15 cellular contexts compared by ENCODE assay signal in genomic region chr1:92915547-92915946, GRCh38. TPM values are rescaled to one million over a fixed set of nuclear protein-coding genes. Genes with fewer than 3 reads are reported as not detected.
A peak's percentile ranks its signal among the peaks of the same experiment; 100 is the strongest.
DNase-seq lines count a peak whose midpoint lies in the region; ATAC-seq, FAIRE-seq and TF ChIP-seq lines count a peak whose summit lies in the region.
"Had no signal": no experiment of that assay in that cellular context is flagged by ENCODE, and none has a peak within 500 bp of the region (broad histone marks: within the 10 kb centered on the region; RNA-seq: fewer than 3 reads in every experiment).

No MANE protein-coding gene starts in this region.

- H4K20me1 ChIP-seq in IMR-90 (ENCODE audit: insufficient read depth, low read length): no peaks in the 10 kb centered on the region
- H4K20me1 ChIP-seq: BLaER1 had no signal

- H3K27ac ChIP-seq in A549 (no peak overlapping the region), IMR-90 (ENCODE audit: insufficient read depth, low read length) (peak overlapping the region; percentile 58; the same call in 1 of the 2 replicates)
- H3K27ac ChIP-seq: 22Rv1, BLaER1, KMS-11 had no signal

- no peak overlapping the region for H2AK5ac ChIP-seq in IMR-90 (ENCODE audit: low read depth, low read length)

- H4K91ac ChIP-seq in IMR-90 (ENCODE audit: insufficient read depth, low read depth, low read length): no peak overlapping the region

- peaks cover 40% of the 10 kb centered on the region for H3K4me1 Mint-ChIP-seq in memory B cell
- H3K4me1 Mint-ChIP-seq in activated CD4-positive, alpha-beta memory T cell treated with anti-CD3 and anti-CD28 coated beads for 36 hours (ENCODE audit: low read depth): peaks cover 9% of the 10 kb centered on the region

- H3K27me3 ChIP-seq in IMR-90 (ENCODE audit: control insufficient read depth, insufficient read depth, low read length): no peaks in the 10 kb centered on the region
- H3K27me3 ChIP-seq: BLaER1 had no signal

- H2AFZ ChIP-seq in IMR-90 (replicated peaks; ENCODE audit: low read length, poor library complexity): no peak overlapping the region
- H2AFZ ChIP-seq: GM23338 had no signal

- peak overlapping the region; percentile 1; the same call in 1 of the 2 replicates for H3K4ac ChIP-seq in IMR-90 (ENCODE audit: low read depth, low read length)

- TF ChIP-seq RAD21 in A549 (conservative IDR thresholded peaks at IDR 0.05 in 1 of 2, IDR thresholded peaks at IDR 0.05 in 1 of 2): no peak
- no peak for TF ChIP-seq RAD21 in IMR-90 (IDR thresholded peaks at IDR 0.05; ENCODE audit: low read length)

- H3K4me2 ChIP-seq in A549 (0 out of 3 replicates have a peak overlapping the region, but pooled peaks have one; percentile 20), IMR-90 (ENCODE audit: low read depth, low read length) (peak overlapping the region; percentile 7; the same call in 1 of the 2 replicates)
- H3K4me2 ChIP-seq: BLaER1, GM23338, KMS-11 had no signal

- peak overlapping the region; percentile 16; the same call in 1 of the 2 replicates for H2BK20ac ChIP-seq in IMR-90 (ENCODE audit: low read depth, low read length)

- no peak for FAIRE-seq in A549 (lab: Jason Lieb, UNC)

- H3K9me3 Mint-ChIP-seq in memory B cell: peaks cover 6% of the 10 kb centered on the region
- H3K9me3 Mint-ChIP-seq in activated CD4-positive, alpha-beta memory T cell treated with anti-CD3 and anti-CD28 coated beads for 36 hours: peaks cover 4% of the 10 kb centered on the region

- in situ Hi-C loops in IMR-90 (cut with MboI; ENCODE audit: low sequenced_read_pairs): no loop called here

- no peak overlapping the region for H2AK9ac ChIP-seq in IMR-90 (replicated peaks; ENCODE audit: low read depth, low read length, poor library complexity)

- TF ChIP-seq CTCF in A549 (IDR thresholded peaks at IDR 0.05) (no peak), IMR-90 (conservative IDR thresholded peaks at IDR 0.05; ENCODE audit: low read depth, low read length) (no peak)

- no peak overlapping the region for H3K23ac ChIP-seq in IMR-90 (ENCODE audit: low read depth, low read length)

- no peak overlapping the region for H3K56ac ChIP-seq in IMR-90 (ENCODE audit: extremely low read depth, insufficient read depth, low read length)

- no peak overlapping the region; the same call in 2 of the 3 replicates for H2BK15ac ChIP-seq in IMR-90 (ENCODE audit: low read depth, low read length)

- DNase-seq in A549 (ENCODE audit: low read depth in 1 of 2, low spot score in 1 of 2) (no peak), IMR-90 (no peak), left lobe of liver (ENCODE audit: low spot score) (no peak), memory B cell (ENCODE audit: low spot score in 2 of 2) (no peak), left ventricle myocardium superior (no peak)
- DNase-seq in activated CD4-positive, alpha-beta memory T cell treated with anti-CD3 and anti-CD28 coated beads for 36 hours: no peak
- DNase-seq: AML-193, DMS53, H7 had no signal

- no peak for ATAC-seq in A549
- ATAC-seq in IMR-90 (ENCODE audit: low read depth): peak; percentile 18; the same call in 1 of the 2 replicates
- peak; percentile 52 for ATAC-seq in left lobe of liver
- no peak for ATAC-seq in memory B cell (ENCODE audit: low read depth)
- ATAC-seq in left ventricle myocardium superior: no peak
- no peak for ATAC-seq in HG02623 (IDR thresholded peaks at IDR 0.05; ENCODE audit: unreplicated experiment)
- no peak for ATAC-seq in HG02798 (IDR thresholded peaks at IDR 0.05; ENCODE audit: poor library complexity, unreplicated experiment)
- ATAC-seq: GM23338 had no signal

- intact Hi-C loops in IMR-90 (cut with micrococcal nuclease): loop anchor here (5.0 kb wide), 1 partner anchor 37 kb away; no protein-coding TSS in a partner anchor
- intact Hi-C loops in left ventricle myocardium superior (cut with micrococcal nuclease): no loop called here
- intact Hi-C loops in activated CD4-positive, alpha-beta memory T cell treated with anti-CD3 and anti-CD28 coated beads for 36 hours (cut with micrococcal nuclease): no loop called here

- H3K27me3 Mint-ChIP-seq in memory B cell: no peaks in the 10 kb centered on the region
- no peaks in the 10 kb centered on the region for H3K27me3 Mint-ChIP-seq in activated CD4-positive, alpha-beta memory T cell treated with anti-CD3 and anti-CD28 coated beads for 36 hours

- no peak overlapping the region for H3K9ac ChIP-seq in IMR-90 (ENCODE audit: low read depth, low read length)
- H3K9ac ChIP-seq: BLaER1, KMS-11 had no signal

- no peak overlapping the region; a peak in 2 of 4 replicates for H4K8ac ChIP-seq in IMR-90 (ENCODE audit: low read depth in 2 of 2, low read length in 2 of 2)

- peaks cover 2 to 20% of the 10 kb centered on the region in 2 experiments; a peak in 2 of 4 replicates for H3K79me1 ChIP-seq in IMR-90 (ENCODE audit: low read depth in 1 of 2, low read length in 2 of 2)

- no peak overlapping the region for H3K4me3 Mint-ChIP-seq in memory B cell
- H3K4me3 Mint-ChIP-seq in activated CD4-positive, alpha-beta memory T cell treated with anti-CD3 and anti-CD28 coated beads for 36 hours: no peak overlapping the region
- H3K4me3 Mint-ChIP-seq: GM23338 had no signal

- H3K9me3 ChIP-seq in A549: no peaks in the 10 kb centered on the region
- H3K9me3 ChIP-seq in IMR-90 (ENCODE audit: control insufficient read depth, insufficient read depth, low read length): no peaks in the 10 kb centered on the region
- H3K9me3 ChIP-seq: BLaER1 had no signal

- no peak for TF ChIP-seq EP300 in A549 (IDR thresholded peaks at IDR 0.05)

- H3K4me1 ChIP-seq in A549 (peaks cover 31% of the 10 kb centered on the region), IMR-90 (ENCODE audit: control insufficient read depth, insufficient read depth, low read length) (peaks cover 14% of the 10 kb centered on the region)
- H3K4me1 ChIP-seq: BLaER1 had no signal

- H3K18ac ChIP-seq in IMR-90 (ENCODE audit: low read depth, low read length): peak overlapping the region; percentile 100

- TF ChIP-seq POLR2A in A549 (IDR thresholded peaks at IDR 0.05; ENCODE audit: low read length): no peak
- no peak for TF ChIP-seq POLR2A in IMR-90 (IDR thresholded peaks at IDR 0.05; ENCODE audit: low read depth, low read length)

- no peaks in the 10 kb centered on the region for H3K36me3 ChIP-seq in IMR-90 (ENCODE audit: control insufficient read depth, insufficient read depth, low read length)
- H3K36me3 ChIP-seq: BLaER1 had no signal

- H3K36me3 Mint-ChIP-seq in memory B cell: peaks cover 26% of the 10 kb centered on the region
- H3K36me3 Mint-ChIP-seq in activated CD4-positive, alpha-beta memory T cell treated with anti-CD3 and anti-CD28 coated beads for 36 hours: peaks cover 5% of the 10 kb centered on the region

- peak overlapping the region; percentile 12; the same call in 1 of the 2 replicates for H2BK120ac ChIP-seq in IMR-90 (ENCODE audit: low read depth, low read length)

- H4K5ac ChIP-seq in IMR-90 (ENCODE audit: low read depth, low read length): peak overlapping the region; percentile 4; the same call in 1 of the 2 replicates

- H3K4me3 ChIP-seq in A549 (no peak overlapping the region), IMR-90 (ENCODE audit: insufficient read depth, low read depth, low read length) (no peak overlapping the region)
- H3K4me3 ChIP-seq: BLaER1, GM23338 had no signal

- dilution Hi-C loops in IMR-90 (cut with HindIII; ENCODE audit: low sequenced_read_pairs, unreplicated experiment): no loop called here

- POLR2A ChIA-PET in A549 (lab: Yijun Ruan, JAX) (no interaction called here), IMR-90 (lab: Charles Lee; ENCODE audit: unreplicated experiment) (no interaction called here)
- POLR2A ChIA-PET in activated CD4-positive, alpha-beta memory T cell treated with anti-CD3 and anti-CD28 coated beads for 36 hours (lab: Charles Lee): no interaction called here

- 53% methylated on average over 1 of the region's 1 CpG for WGBS in A549 (ENCODE audit: missing lambda C conversion rate)
- no CpG with 5 or more reads among the region's 1 CpG for WGBS in IMR-90 (ENCODE audit: extremely low coverage in 2 of 2, insufficient read length in 1 of 2), 2 experiments

- BruUV-seq in IMR-90 (replicated peaks; lab: Mats Ljungman, UMichigan): no TSS peak

- no peak overlapping the region for H3K14ac ChIP-seq in IMR-90 (replicated peaks; ENCODE audit: low read depth, low read length)

- CTCF ChIA-PET in A549 (lab: Yijun Ruan, JAX) (interaction anchor here (0.6 to 1.2 kb wide), 2 partner anchors 78 to 676 kb away, joined by 3 to 4 read pairs; no protein-coding TSS in a partner anchor), IMR-90 (lab: Yijun Ruan, JAX) (no interaction called here)
- CTCF ChIA-PET in activated CD4-positive, alpha-beta memory T cell treated with anti-CD3 and anti-CD28 coated beads for 36 hours (lab: Charles Lee): no interaction called here

- no peaks in the 10 kb centered on the region for H3K9me1 ChIP-seq in IMR-90 (ENCODE audit: insufficient read depth, low read length)

- H2BK5ac ChIP-seq in IMR-90 (ENCODE audit: low read depth, low read length, poor library complexity, severe bottlenecking): peak overlapping the region; percentile 81

- peak overlapping the region; percentile 8 for H3K27ac Mint-ChIP-seq in memory B cell
- H3K27ac Mint-ChIP-seq in activated CD4-positive, alpha-beta memory T cell treated with anti-CD3 and anti-CD28 coated beads for 36 hours: no peak overlapping the region
- H3K27ac Mint-ChIP-seq: GM23338 had no signal

TF ChIP-seq in A549, 52 proteins besides CTCF, POLR2A, EP300 and RAD21 (continues in another document):
- TF ChIP-seq MAZ (IDR thresholded peaks at IDR 0.05; ENCODE audit: borderline replicate concordance, low read depth, low read length) (no peak), EHF (CRISPR knock-in tag; IDR thresholded peaks at IDR 0.05) (no peak)

TF ChIP-seq in IMR-90, 13 proteins besides CTCF, POLR2A, EP300 and RAD21:
- no peak for TF ChIP-seq BHLHE40 (IDR thresholded peaks at IDR 0.05; ENCODE audit: low read depth, low read length)
- TF ChIP-seq MXI1 (IDR thresholded peaks at IDR 0.05; ENCODE audit: borderline replicate concordance, low read depth, low read length): no peak
TF ChIP-seq in IMR-90: peak in this region for 0.

RNA-seq across cellular contexts. Expression of gene DIPK1A, which starts 45.7 kb away (rescaled TPM):
- polyA plus RNA-seq in A549 (2011; rRNA removed): 19.1 and 21.1 TPM in 2 replicates
- 3.8 and 4.0 TPM in 2 replicates for polyA plus RNA-seq in A549 (2012; cell fraction: cytosol; rRNA removed)
- polyA plus RNA-seq in A549 (2012; cell fraction: nucleus; rRNA removed): 1.2 and 1.7 TPM in 2 replicates
- polyA plus RNA-seq in A549 (2017; fragmentation: RNase III; extraction: RNeasy Plus Mini Kit Qiagen cat#74134 plus additional on column Dnase treatment): 10.5 to 12.4 TPM (median 11.9 TPM) in 3 replicates
- polyA minus RNA-seq in A549 (2011; rRNA and poly(A)+ RNA removed): 4.2 TPM in 2 replicates
- total RNA-seq in IMR-90 (2012; rRNA removed): 4.7 and 7.5 TPM in 2 replicates
- polyA plus RNA-seq in IMR-90 (2012; rRNA removed): 4.5 and 5.7 TPM in 2 replicates
- 1.0 and 1.4 TPM in 2 replicates for polyA plus RNA-seq in IMR-90 (2012; cell fraction: cytosol; rRNA removed)
- 0.16 and 2.9 TPM in 2 replicates for polyA plus RNA-seq in IMR-90 (2012; cell fraction: nucleus; rRNA removed; ENCODE audit: low replicate concordance)
- 10.7 TPM for total RNA-seq in left lobe of liver
- 7.3 TPM for total RNA-seq in left ventricle myocardium superior
- 1 to 10 TPM; 8.2 to 8.7 TPM for total RNA-seq in activated CD4-positive, alpha-beta memory T cell treated with anti-CD3 and anti-CD28 coated beads for 36 hours

Comparison
In these comparisons a context has a peak if more than half of its experiments do, and no peak if none do; other contexts are left out.
1. ATAC-seq: peak in IMR-90 (single experiment) and left lobe of liver (single experiment); none in A549 (0 of 2), memory B cell (single experiment), left ventricle myocardium superior (single experiment), HG02623 (single experiment) and HG02798 (single experiment).